ENCODE assay signal across 25 cellular contexts in genomic region chr5:116475232-116475828, GRCh38.
DNase-seq lines count a peak whose midpoint lies in the region; ATAC-seq and TF ChIP-seq lines count a peak whose summit lies in the region.
"Had no signal": no experiment of that assay in that cellular context is flagged by ENCODE, and none has a peak within 500 bp of the region (broad histone marks: within the 10 kb centered on the region; RNA-seq: fewer than 3 reads in every experiment).

No MANE protein-coding gene starts in this region.

- peaks cover 96% of the 10 kb centered on the region for H3K36me3 Mint-ChIP-seq in nephron (ENCODE audit: low read depth)

- H3K9me3 Mint-ChIP-seq in nephron: peaks cover 14% of the 10 kb centered on the region

- peaks cover 15% of the 10 kb centered on the region for H3K4me1 Mint-ChIP-seq in nephron
- H3K4me1 Mint-ChIP-seq: activated naive CD8-positive, alpha-beta T cell treated with anti-CD3 and anti-CD28 coated beads, Interleukin-2, amount 50 U/mL, for 24 hours had no signal

- TF ChIP-seq CTCF in nephron (IDR thresholded peaks at IDR 0.05; ENCODE audit: unreplicated experiment in 3 of 3) (no peak), gastroesophageal sphincter (IDR thresholded peaks at IDR 0.05) (no peak)

- H3K27ac Mint-ChIP-seq in nephron: peak overlapping the region in 2 of 3 experiments; percentile 5 to 22
- H3K27ac Mint-ChIP-seq: activated naive CD8-positive, alpha-beta T cell treated with anti-CD3 and anti-CD28 coated beads, Interleukin-2, amount 50 U/mL, for 24 hours; activated T-helper 1 cell treated with anti-CD3 and anti-CD28 coated beads, Interleukin-12 subunit alpha, Interleukin-12 subunit beta, Interleukin-2, Interleukin-4 antibody, amounts not matched to agents 30 ng/mL and 10 ng/mL and 1 ng/mL, durations not matched to agents 14 hours and 24 hours and 36 hours; dendritic cell treated with granulocyte-macrophage colony-stimulating factor and Interleukin-4, amounts not matched to agents 40 ng/mL and 50 ng/mL, for 4 days; HFFc6; nephron progenitor cell had no signal

- no peak overlapping the region for H3K4me3 ChIP-seq in gastroesophageal sphincter
- H3K4me3 ChIP-seq: breast epithelium, smooth muscle cell, suprapubic skin, vagina had no signal

- no peaks in the 10 kb centered on the region for H3K4me1 ChIP-seq in gastroesophageal sphincter
- H3K4me1 ChIP-seq: breast epithelium, suprapubic skin, vagina had no signal

- H3K27me3 ChIP-seq in gastroesophageal sphincter: no peaks in the 10 kb centered on the region
- H3K27me3 ChIP-seq: breast epithelium, suprapubic skin, vagina had no signal

- TF ChIP-seq POLR2A in gastroesophageal sphincter (IDR thresholded peaks at IDR 0.05): no peak

- H3K9me3 ChIP-seq in gastroesophageal sphincter: peaks cover 0 to 13% (median 0%) of the 10 kb centered on the region in 3 donors
- H3K9me3 ChIP-seq: SK-N-SH, suprapubic skin, vagina had no signal

- H3K36me3 ChIP-seq in gastroesophageal sphincter: peaks cover 0 to 63% of the 10 kb centered on the region in 2 donors

- H3K4me3 Mint-ChIP-seq in nephron: no peak overlapping the region
- H3K4me3 Mint-ChIP-seq: activated naive CD8-positive, alpha-beta T cell treated with anti-CD3 and anti-CD28 coated beads, Interleukin-2, amount 50 U/mL, for 24 hours; activated T-helper 1 cell treated with anti-CD3 and anti-CD28 coated beads, Interleukin-12 subunit alpha, Interleukin-12 subunit beta, Interleukin-2, Interleukin-4 antibody, amounts not matched to agents 30 ng/mL and 10 ng/mL and 1 ng/mL, durations not matched to agents 14 hours and 24 hours and 36 hours; dendritic cell treated with granulocyte-macrophage colony-stimulating factor and Interleukin-4, amounts not matched to agents 40 ng/mL and 50 ng/mL, for 4 days; HFFc6; nephron progenitor cell had no signal

- H3K27ac ChIP-seq in gastroesophageal sphincter: no peak overlapping the region
- H3K27ac ChIP-seq: breast epithelium, suprapubic skin, vagina had no signal

- ATAC-seq in GM18858 (IDR thresholded peaks at IDR 0.05; ENCODE audit: unreplicated experiment) (peak; percentile 91), GM21529 (IDR thresholded peaks at IDR 0.05; ENCODE audit: unreplicated experiment) (peak; percentile 74), HG03159 (IDR thresholded peaks at IDR 0.05; ENCODE audit: unreplicated experiment) (peak; percentile 80), HG03571 (IDR thresholded peaks at IDR 0.05; ENCODE audit: unreplicated experiment) (no peak), gastroesophageal sphincter (no peak)
- ATAC-seq: activated naive CD8-positive, alpha-beta T cell treated with anti-CD3 and anti-CD28 coated beads, Interleukin-2, amount 50 U/mL, for 24 hours; left colon had no signal

- no peaks in the 10 kb centered on the region for H3K27me3 Mint-ChIP-seq in nephron (ENCODE audit: low read depth)
- H3K27me3 Mint-ChIP-seq: activated naive CD8-positive, alpha-beta T cell treated with anti-CD3 and anti-CD28 coated beads, Interleukin-2, amount 50 U/mL, for 24 hours; dendritic cell treated with granulocyte-macrophage colony-stimulating factor and Interleukin-4, amounts not matched to agents 40 ng/mL and 50 ng/mL, for 4 days had no signal

- TF ChIP-seq EP300 in gastroesophageal sphincter (IDR thresholded peaks at IDR 0.05): no peak

- DNase-seq in COLO829 (ENCODE audit: low spot score) (no peak), SKM-1 treated with dmso at 0.1 percent for 144 hours (lab: John Stamatoyannopoulos, UW; ENCODE audit: unreplicated experiment) (no peak)
- DNase-seq: activated CD4-positive, CD25-positive, alpha-beta regulatory T cell treated with anti-CD3 and anti-CD28 coated beads, Interleukin-2, amount 50 U/mL, for 72 hours; activated naive CD8-positive, alpha-beta T cell treated with anti-CD3 and anti-CD28 coated beads, Interleukin-2, amount 50 U/mL, for 24 hours; HFFc6; left colon; NCI-H1436; NCI-H2171 treated with DMSO at 0.1 percent for 48 hours; NCI-H69; nephron progenitor cell; SK-N-SH; stimulated activated CD4-positive, alpha-beta T cell treated with anti-CD3 and anti-CD28 coated beads, Interleukin-4, amount 100 ng/mL, for 24 hours; T1000 had no signal

- 85 to 86% methylated on average over 6 of the region's 6 CpGs for WGBS in gastroesophageal sphincter (ENCODE audit: low coverage in 1 of 2), 2 donors

Comparison
In these comparisons a context has a peak if more than half of its experiments do, and no peak if none do; other contexts are left out.
1. ATAC-seq: peak in GM18858 (single experiment), GM21529 (single experiment) and HG03159 (single experiment); none in HG03571 (single experiment) and gastroesophageal sphincter (single experiment).